27 cellular contexts compared by ENCODE assay signal in genomic region chr20:51602131-51602530, GRCh38.
"Had no signal": no experiment of that assay in that cellular context is flagged by ENCODE, and none has a peak within 500 bp of the region (broad histone marks: within the 10 kb centered on the region; RNA-seq: fewer than 3 reads in every experiment).

No MANE protein-coding gene starts in this region.

- H3K9me3 ChIP-seq: left ventricle myocardium inferior, neutrophil, right atrium auricular region, sigmoid colon, spleen, suprapubic skin, thoracic aorta, tibial artery, upper lobe of right lung had no signal

- FAIRE-seq: small intestine, urothelium cell line had no signal

- H3K4me3 ChIP-seq: hepatocyte, left ventricle myocardium inferior, lung, neural progenitor cell, right atrium auricular region, sigmoid colon, spleen, suprapubic skin, thoracic aorta, tibial artery, upper lobe of right lung had no signal

- DNase-seq: islet precursor cell; left ventricle myocardium inferior; mesendoderm; naive B cell; natural killer cell; nephron progenitor cell; occipital lobe; sigmoid colon; small intestine; spleen; stimulated activated CD4-positive, alpha-beta T cell treated with anti-CD3 and anti-CD28 coated beads, Interleukin-4, amount 100 ng/mL, for 24 hours; stimulated activated naive CD4-positive, alpha-beta T cell; tibial artery; trophoblast cell; upper lobe of right lung had no signal

- H3K27ac Mint-ChIP-seq: mesothelial cell of epicardium; natural killer cell; nephron progenitor cell; stimulated activated effector memory CD8-positive, alpha-beta T cell treated with anti-CD3 and anti-CD28 coated beads, Interleukin-12 subunit alpha, Interleukin-12 subunit beta, amount 100 ng/mL, for 72 hours; stimulated activated naive CD8-positive, alpha-beta T cell treated with anti-CD3 and anti-CD28 coated beads, Interleukin-15, Interleukin-2, amounts not matched to agents 100 ng/mL and 50 ng/mL, for 24 hours had no signal

- ATAC-seq: natural killer cell; stimulated activated effector memory CD8-positive, alpha-beta T cell treated with anti-CD3 and anti-CD28 coated beads, Interleukin-12 subunit alpha, Interleukin-12 subunit beta, amount 100 ng/mL, for 72 hours; upper lobe of right lung had no signal

- H3K4me1 Mint-ChIP-seq: naive B cell, natural killer cell had no signal

- H3K4me3 Mint-ChIP-seq: mesothelial cell of epicardium; naive B cell; natural killer cell; nephron progenitor cell; neural progenitor cell; stimulated activated effector memory CD8-positive, alpha-beta T cell treated with anti-CD3 and anti-CD28 coated beads, Interleukin-12 subunit alpha, Interleukin-12 subunit beta, amount 100 ng/mL, for 72 hours; stimulated activated naive CD8-positive, alpha-beta T cell treated with anti-CD3 and anti-CD28 coated beads, Interleukin-15, Interleukin-2, amounts not matched to agents 100 ng/mL and 50 ng/mL, for 24 hours had no signal

- H3K27ac ChIP-seq: hepatocyte, left ventricle myocardium inferior, neural progenitor cell, neutrophil, parathyroid adenoma, right atrium auricular region, sigmoid colon, spleen, suprapubic skin, thoracic aorta, tibial artery, upper lobe of right lung had no signal

- H3K36me3 Mint-ChIP-seq: naive B cell, natural killer cell had no signal

- H3K9ac ChIP-seq: neural progenitor cell, parathyroid adenoma had no signal

- H3K27me3 ChIP-seq: hepatocyte, neural progenitor cell, neutrophil, right atrium auricular region, sigmoid colon, suprapubic skin, tibial artery, upper lobe of right lung had no signal

- H3K9me3 Mint-ChIP-seq: mesothelial cell of epicardium; naive B cell; natural killer cell; nephron progenitor cell; neural progenitor cell; stimulated activated effector memory CD8-positive, alpha-beta T cell treated with anti-CD3 and anti-CD28 coated beads, Interleukin-12 subunit alpha, Interleukin-12 subunit beta, amount 100 ng/mL, for 72 hours; stimulated activated naive CD8-positive, alpha-beta T cell treated with anti-CD3 and anti-CD28 coated beads, Interleukin-15, Interleukin-2, amounts not matched to agents 100 ng/mL and 50 ng/mL, for 24 hours had no signal

- H3K79me2 ChIP-seq: hepatocyte, parathyroid adenoma had no signal

- H2AFZ ChIP-seq: hepatocyte, neural progenitor cell, parathyroid adenoma had no signal

- H3K4me1 ChIP-seq: left ventricle myocardium inferior, parathyroid adenoma, right atrium auricular region, sigmoid colon, spleen, tibial artery, upper lobe of right lung had no signal

- H3K36me3 ChIP-seq: neural progenitor cell, neutrophil had no signal

- H3K4me2 ChIP-seq: hepatocyte, neural progenitor cell had no signal
